In the genomic region with DNA sequence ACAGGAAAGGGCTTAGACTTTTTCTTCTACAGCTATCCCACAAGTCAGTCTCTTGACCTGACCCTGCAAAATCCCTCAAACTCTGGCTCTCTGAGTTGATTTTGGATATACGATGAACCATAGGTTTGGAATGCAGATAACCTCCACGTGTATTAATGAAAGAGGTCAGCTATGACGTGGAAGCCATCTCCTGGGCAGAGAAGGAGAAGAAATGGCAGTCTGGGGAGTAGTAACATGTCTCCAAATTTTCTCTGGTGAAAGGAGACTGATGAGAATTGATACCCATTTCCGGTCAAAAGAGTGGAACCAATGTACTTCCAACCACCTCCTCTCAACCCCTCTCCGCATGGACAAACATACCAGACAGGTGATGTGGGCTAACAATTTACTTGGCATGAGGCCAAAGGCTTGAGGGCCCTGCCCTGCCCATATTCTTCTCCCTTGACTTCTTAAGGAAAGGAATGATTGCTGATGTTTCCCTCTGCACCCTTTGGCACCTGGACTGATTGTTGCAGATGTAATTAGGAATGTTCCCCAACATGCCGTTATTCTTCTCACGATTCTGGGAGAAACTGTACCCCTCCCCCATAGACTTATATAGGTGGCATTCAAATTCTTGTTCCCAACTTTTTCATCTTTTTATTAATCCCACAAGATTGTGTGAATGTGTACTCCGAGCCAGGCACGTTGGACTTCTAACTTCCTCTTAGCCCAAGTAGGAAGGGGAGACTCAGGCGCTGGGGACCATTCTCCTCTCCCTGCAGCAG, we compare ENCODE assay signal across 8 cellular contexts. TPM values are rescaled to one million over a fixed set of nuclear protein-coding genes. Genes with fewer than 3 reads are reported as not detected.
A peak's percentile ranks its signal among the peaks of the same experiment; 100 is the strongest.
DNase-seq lines count a peak whose midpoint lies in the region; ATAC-seq and TF ChIP-seq lines count a peak whose summit lies in the region.

No MANE protein-coding gene starts in this region.

- 36% methylated on average over 9 of the region's 10 CpGs for WGBS in esophagus muscularis mucosa
- WGBS in prostate gland, result 21% methylated on average over 10 of the region's 10 CpGs

- no peak for ATAC-seq in HG02884 (IDR thresholded peaks at IDR 0.05; ENCODE audit: unreplicated experiment)

- H3K27me3 ChIP-seq in esophagus muscularis mucosa, result peaks cover 0 to 9% (median 0%) of the 10 kb centered on the region in 4 donors
- H3K27me3 ChIP-seq in prostate gland (replicated peaks; ENCODE audit: insufficient read depth), result no peaks in the 10 kb centered on the region

- H3K36me3 ChIP-seq in esophagus muscularis mucosa, result no peaks in the 10 kb centered on the region
- H3K36me3 ChIP-seq in prostate gland, result no peaks in the 10 kb centered on the region

- DNase-seq in EH (ENCODE audit: low read depth), result peak; percentile 71
- peak; percentile 80 for DNase-seq in NCI-H748 (lab: John Stamatoyannopoulos, UW; ENCODE audit: unreplicated experiment)
- DNase-seq in esophagus muscularis mucosa (ENCODE audit: extremely low spot score), result no peak
- no peak for DNase-seq in prostate gland (ENCODE audit: low spot score)
- no peak for DNase-seq in putamen (ENCODE audit: low spot score)
- DNase-seq in dedifferentiated amniotic fluid mesenchymal stem cell (ENCODE audit: extremely low spot score), result no peak
- DNase-seq in foreskin melanocyte, result no peak

- TF ChIP-seq EP300 in esophagus muscularis mucosa (IDR thresholded peaks at IDR 0.05), result no peak

- H3K4me1 ChIP-seq in esophagus muscularis mucosa, result peaks cover 12 to 45% (median 28%) of the 10 kb centered on the region in 4 donors
- H3K4me1 ChIP-seq in prostate gland (replicated peaks), result no peaks in the 10 kb centered on the region

- peak overlapping the region; percentile 65 to 76 (median 71) for H3K4me3 ChIP-seq in esophagus muscularis mucosa
- peak overlapping the region; percentile 40 to 41 for H3K4me3 ChIP-seq in prostate gland

- H3K27ac ChIP-seq in esophagus muscularis mucosa (replicated peaks in 1 of 4) (peak overlapping the region; percentile 87 to 92 (median 91)), prostate gland (peak overlapping the region; percentile 69 to 78)

- intact Hi-C loops in esophagus muscularis mucosa (cut with DNase I) (loop anchor here (5.0 kb wide), 2 partner anchors 62 to 228 kb away; no protein-coding TSS in a partner anchor), prostate gland (cut with DNase I) (loop anchor here (5.0 kb wide), 3 partner anchors 57 to 228 kb away; no protein-coding TSS in a partner anchor)

- no peaks in the 10 kb centered on the region for H3K9me3 ChIP-seq in esophagus muscularis mucosa
- no peaks in the 10 kb centered on the region for H3K9me3 ChIP-seq in prostate gland

- TF ChIP-seq CTCF in esophagus muscularis mucosa (IDR thresholded peaks at IDR 0.05) (no peak), prostate gland (IDR thresholded peaks at IDR 0.05) (no peak)

- TF ChIP-seq POLR2A in esophagus muscularis mucosa (IDR thresholded peaks at IDR 0.05; ENCODE audit: low read depth) (no peak), prostate gland (IDR thresholded peaks at IDR 0.05) (no peak)

RNA-seq across cellular contexts. Expression of a gene that starts 0.6 kb away (rescaled TPM):
- total RNA-seq in esophagus muscularis mucosa (10 to 100 TPM; 76.8 to 84.0 (median 80.8) TPM), prostate gland (10 to 100 TPM; 32.1 to 69.3 TPM)

Comparison
In these comparisons a context has a peak if more than half of its experiments do, and no peak if none do; other contexts are left out.
1. DNase-seq: peak in EH (single experiment) and NCI-H748 (single experiment); none in esophagus muscularis mucosa (single experiment), prostate gland (single experiment), putamen (single experiment), dedifferentiated amniotic fluid mesenchymal stem cell (single experiment) and foreskin melanocyte (single experiment).